In the genomic region with DNA sequence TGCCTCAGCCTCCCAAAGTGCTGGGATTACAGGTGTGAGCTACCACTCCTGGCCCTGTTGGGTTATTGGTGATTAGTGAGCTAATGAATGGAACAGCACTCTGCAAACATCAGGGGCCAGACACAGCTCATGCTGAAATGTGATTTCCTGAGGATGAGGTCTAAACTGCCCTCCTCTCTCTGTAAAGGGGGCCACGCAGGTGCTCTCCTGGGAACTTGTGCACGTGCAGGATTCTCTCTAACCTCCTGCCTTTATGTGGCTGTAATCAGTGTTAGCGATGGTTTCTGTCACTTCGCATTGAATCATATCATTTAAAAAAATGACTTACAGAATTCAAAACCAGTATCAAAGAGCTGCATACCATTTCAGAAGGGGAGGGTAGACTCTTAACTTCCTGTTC, we compare ENCODE assay signal across 20 cellular contexts. TPM values are rescaled to one million over a fixed set of nuclear protein-coding genes. Genes with fewer than 3 reads are reported as not detected.
DNase-seq lines count a peak whose midpoint lies in the region; ATAC-seq and TF ChIP-seq lines count a peak whose summit lies in the region.
"Had no signal": no experiment of that assay in that cellular context is flagged by ENCODE, and none has a peak within 500 bp of the region (broad histone marks: within the 10 kb centered on the region; RNA-seq: fewer than 3 reads in every experiment).

No MANE protein-coding gene starts in this region.

- H3K4me1 ChIP-seq in left ventricle myocardium inferior = peaks cover 78% of the 10 kb centered on the region
- peaks cover 41% of the 10 kb centered on the region for H3K4me1 ChIP-seq in OCI-LY7 (ENCODE audit: insufficient read depth, low read length, poor library complexity, severe bottlenecking)
- peaks cover 0 to 12% of the 10 kb centered on the region in 2 donors for H3K4me1 ChIP-seq in neuronal stem cell (ENCODE audit: control insufficient read depth in 2 of 2, insufficient read depth in 1 of 2, low read depth in 1 of 2, low read length in 2 of 2)
- H3K4me1 ChIP-seq in aorta (ENCODE audit: control insufficient read depth in 1 of 2, insufficient read depth in 2 of 2, low read length in 2 of 2) = no peaks in the 10 kb centered on the region

- H3K27me3 ChIP-seq in left ventricle myocardium inferior (ENCODE audit: low read depth) (no peaks in the 10 kb centered on the region), neuronal stem cell (ENCODE audit: control insufficient read depth in 3 of 3, insufficient read depth in 3 of 3, low read depth in 1 of 3, low read length in 3 of 3) (peaks cover 4 to 48% (median 15%) of the 10 kb centered on the region in 3 experiments), aorta (ENCODE audit: control insufficient read depth in 1 of 2, insufficient read depth in 2 of 2, low read length in 1 of 2) (no peaks in the 10 kb centered on the region)

- DNase-seq in left ventricle myocardium inferior (no peak), left cardiac atrium (no peak), OCI-LY7 (ENCODE audit: low spot score) (peak; percentile 36), neuronal stem cell (ENCODE audit: low spot score) (no peak), aorta (peak; percentile 12 to 13), NCI-H82 (lab: John Stamatoyannopoulos, UW) (no peak)
- DNase-seq: CD4-positive, alpha-beta memory T cell; DMS53; GM23248; NCI-H1694 treated with DMSO at 0.1 percent for 48 hours; NCI-H226; NCI-H524; PC-9; SIG-M5 had no signal

- H3K9me2 ChIP-seq in OCI-LY7 (ENCODE audit: insufficient read depth, low read length) = no peaks in the 10 kb centered on the region

- H2AK5ac ChIP-seq in neuronal stem cell (ENCODE audit: low read depth, low read length) = no peak overlapping the region

- peak overlapping the region; percentile 23; the same call in 1 of the 2 replicates for H2AFZ ChIP-seq in OCI-LY7 (ENCODE audit: low read length)
- no peak overlapping the region for H2AFZ ChIP-seq in neuronal stem cell (ENCODE audit: low read length)
- H2AFZ ChIP-seq: GM23248, PC-9 had no signal

- H2BK15ac ChIP-seq in neuronal stem cell (ENCODE audit: low read length) = no peak overlapping the region

- no peak overlapping the region for H3K14ac ChIP-seq in neuronal stem cell (ENCODE audit: low read length)

- H3K9ac ChIP-seq in neuronal stem cell (ENCODE audit: low read depth, low read length, poor library complexity) = no peak overlapping the region
- H3K9ac ChIP-seq: GM23248 had no signal

- H2BK5ac ChIP-seq in neuronal stem cell (ENCODE audit: low read length) = no peak overlapping the region

- H3K27ac ChIP-seq in left ventricle myocardium inferior (replicated peaks) = peak overlapping the region; percentile 51
- H3K27ac ChIP-seq in OCI-LY7 (ENCODE audit: low read depth, low read length, poor library complexity, severe bottlenecking) = peak overlapping the region; percentile 1
- no peak overlapping the region for H3K27ac ChIP-seq in neuronal stem cell (replicated peaks; ENCODE audit: low read length)
- H3K27ac ChIP-seq in aorta (ENCODE audit: low read depth in 1 of 2, low read length in 2 of 2) = no peak overlapping the region
- H3K27ac ChIP-seq: GM23248, PC-9, RWPE1 had no signal

- CTCF ChIA-PET in OCI-LY7 (lab: Charles Lee; ENCODE audit: unreplicated experiment) = no interaction called here

- H3K4ac ChIP-seq in neuronal stem cell (ENCODE audit: low read length) = no peak overlapping the region

- H3K36me3 ChIP-seq in left ventricle myocardium inferior (no peaks in the 10 kb centered on the region), OCI-LY7 (ENCODE audit: insufficient read depth, low read length) (no peaks in the 10 kb centered on the region), neuronal stem cell (replicated peaks in 1 of 2; ENCODE audit: control insufficient read depth in 2 of 2, insufficient read depth in 2 of 2, low read length in 2 of 2) (no peaks in the 10 kb centered on the region), aorta (ENCODE audit: control insufficient read depth in 1 of 2, insufficient read depth in 2 of 2, low read length in 1 of 2) (no peaks in the 10 kb centered on the region)
- H3K36me3 ChIP-seq: HAP-1 had no signal

- no peak overlapping the region for H2BK120ac ChIP-seq in neuronal stem cell (ENCODE audit: low read depth, low read length)

- no peak for ATAC-seq in left cardiac atrium
- ATAC-seq in aorta (ENCODE audit: low FRiP score) = no peak
- no peak for ATAC-seq in HG03432 (IDR thresholded peaks at IDR 0.05; ENCODE audit: unreplicated experiment)
- ATAC-seq in HG03159 (IDR thresholded peaks at IDR 0.05; ENCODE audit: unreplicated experiment) = no peak
- ATAC-seq: SK-N-SH treated with all-trans-retinoic acid at 6 μM for 48 hours had no signal

- no peak overlapping the region for H3K23ac ChIP-seq in neuronal stem cell (ENCODE audit: low read depth, low read length, poor library complexity)

- BruUV-seq in OCI-LY7 (replicated peaks; lab: Mats Ljungman, UMichigan) = no TSS peak

- no peaks in the 10 kb centered on the region for H4K20me1 ChIP-seq in OCI-LY7 (ENCODE audit: insufficient read depth, low read length)

- POLR2A ChIA-PET in OCI-LY7 (lab: Charles Lee) = interaction anchor here (0.7 to 0.9 kb wide), 4 partner anchors 45 to 392 kb away, joined by 3 to 5 read pairs (median 3); no protein-coding TSS in a partner anchor

- no peak overlapping the region for H3K18ac ChIP-seq in neuronal stem cell (ENCODE audit: low read length)

- no peak for TF ChIP-seq CTCF in left ventricle myocardium inferior (IDR thresholded peaks at IDR 0.05; ENCODE audit: borderline replicate concordance)
- no peak for TF ChIP-seq CTCF in OCI-LY7 (conservative IDR thresholded peaks at IDR 0.05; ENCODE audit: low read length)

- H2BK12ac ChIP-seq in neuronal stem cell (ENCODE audit: low read length) = peak overlapping the region; percentile 84

- H3K79me2 ChIP-seq in OCI-LY7 (ENCODE audit: insufficient read depth, low read depth, low read length) = no peaks in the 10 kb centered on the region

- no peaks in the 10 kb centered on the region for H3K79me1 ChIP-seq in neuronal stem cell (ENCODE audit: low read depth, low read length)

- no peak overlapping the region for H3K4me3 ChIP-seq in left ventricle myocardium inferior
- no peak overlapping the region for H3K4me3 ChIP-seq in OCI-LY7 (ENCODE audit: low read depth, low read length, poor library complexity, severe bottlenecking)
- H3K4me3 ChIP-seq in neuronal stem cell (ENCODE audit: low read length in 2 of 2) = no peak overlapping the region
- no peak overlapping the region for H3K4me3 ChIP-seq in aorta (ENCODE audit: low read length in 2 of 2)
- H3K4me3 ChIP-seq: GM23248, HAP-1, PC-9 had no signal

- no peak overlapping the region for H4K8ac ChIP-seq in neuronal stem cell (ENCODE audit: low read depth, low read length)

- H4K91ac ChIP-seq in neuronal stem cell (ENCODE audit: low read depth, low read length, poor library complexity) = no peak overlapping the region

- no CpG with 5 or more reads among the region's 4 CpGs for WGBS in neuronal stem cell (ENCODE audit: extremely low coverage in 2 of 2, insufficient read length in 2 of 2, insufficient replicate concordance in 1 of 2), 2 donors
- WGBS in aorta, 2 donors = 72 to 91% methylated on average over 4 of the region's 4 CpGs

- H3K9me3 ChIP-seq in left ventricle myocardium inferior (replicated peaks) (no peaks in the 10 kb centered on the region), OCI-LY7 (ENCODE audit: low read length) (no peaks in the 10 kb centered on the region), neuronal stem cell (replicated peaks in 1 of 2; ENCODE audit: control insufficient read depth in 2 of 2, insufficient read depth in 1 of 2, low read depth in 1 of 2, low read length in 2 of 2) (peaks cover 0 to 5% of the 10 kb centered on the region in 2 donors), aorta (ENCODE audit: control insufficient read depth, low read length) (no peaks in the 10 kb centered on the region)
- H3K9me3 ChIP-seq: HAP-1 had no signal

- H3K4me2 ChIP-seq in OCI-LY7 (ENCODE audit: low read length) (peak overlapping the region; percentile 37), neuronal stem cell (ENCODE audit: insufficient read depth, low read length, poor library complexity, severe bottlenecking) (no peak overlapping the region)

- intact Hi-C loops in left ventricle myocardium inferior (cut with micrococcal nuclease) = no loop called here
- intact Hi-C loops in left cardiac atrium (cut with DNase I) = no loop called here
- intact Hi-C loops in OCI-LY7 (cut with micrococcal nuclease; ENCODE audit: unreplicated experiment) = no loop called here
- intact Hi-C loops in aorta (cut with DNase I) = no loop called here

RNA-seq across cellular contexts. Expression of a gene that starts 3.6 kb away (rescaled TPM):
- total RNA-seq in left ventricle myocardium inferior (48.4 TPM), left cardiac atrium (10 to 100 TPM; 18.8 to 40.6 TPM), OCI-LY7 (2022) (4.1 and 5.4 TPM in 2 replicates), aorta (1 to 10 TPM; 7.1 to 7.9 TPM)
- total RNA-seq in OCI-LY7 (2014; rRNA removed; shearing (Covaris generic)) = 1.1 and 1.4 TPM in 2 replicates
- polyA plus RNA-seq in neuronal stem cell (2013, experiment 1 of 2) = 2.3 TPM
- 6.1 TPM for polyA plus RNA-seq in neuronal stem cell (2013, experiment 2 of 2)
- 1 to 10 TPM; 1.1 to 2.4 TPM for polyA plus RNA-seq in aorta

RNA-seq across cellular contexts. Expression of a gene that starts 55.9 kb away (rescaled TPM):
- total RNA-seq in left ventricle myocardium inferior = 4.2 TPM
- total RNA-seq in left cardiac atrium = 1 to 10 TPM; 2.0 to 3.8 TPM
- total RNA-seq in OCI-LY7 (2014; rRNA removed; shearing (Covaris generic)) = 109 and 112 TPM in 2 replicates
- total RNA-seq in OCI-LY7 (2022) = 123 and 183 TPM in 2 replicates
- not detected for polyA plus RNA-seq in neuronal stem cell (2013, experiment 1 of 2)
- polyA plus RNA-seq in neuronal stem cell (2013, experiment 2 of 2) = not detected
- total RNA-seq in aorta = 10 to 100 TPM in 1 of 2 donors, 1 to 10 TPM in 1; 5.8 to 17.5 TPM
- polyA plus RNA-seq in aorta = 10 to 100 TPM in 1 of 2 donors, under 1 TPM in 1; 0.31 to 10.5 TPM
- total RNA-seq: A172, PC-9 had no signal
- polyA plus RNA-seq: CD4-positive, alpha-beta memory T cell had no signal

Comparison
In these comparisons a context has a peak if more than half of its experiments do, and no peak if none do; other contexts are left out.
1. DNase-seq: peak in OCI-LY7 (single experiment) and aorta (2 of 2); none in left ventricle myocardium inferior (single experiment), left cardiac atrium (single experiment), neuronal stem cell (single experiment) and NCI-H82 (single experiment).
2. H3K27ac ChIP-seq: peak in left ventricle myocardium inferior (single experiment) and OCI-LY7 (single experiment); none in neuronal stem cell (single experiment) and aorta (0 of 2).
3. RNA of a gene that starts 55.9 kb away (total RNA-seq): 109 to 183 TPM in OCI-LY7; 5.8 to 17.5 TPM in aorta, 4.2 TPM in left ventricle myocardium inferior (single experiment) and 2.0 to 3.8 TPM in left cardiac atrium; every median in the first group is over 4 times any median in the second.